In genomic region chr7:77735457-77735856, GRCh38 we compare ENCODE assay signal across 16 cellular contexts.
"Had no signal": no experiment of that assay in that cellular context is flagged by ENCODE, and none has a peak within 500 bp of the region (broad histone marks: within the 10 kb centered on the region; RNA-seq: fewer than 3 reads in every experiment).

No MANE protein-coding gene starts in this region.

- H3K9me3 Mint-ChIP-seq: activated CD4-positive, alpha-beta memory T cell treated with anti-CD3 and anti-CD28 coated beads for 36 hours; dendritic cell treated with granulocyte-macrophage colony-stimulating factor and Interleukin-4, amounts not matched to agents 40 ng/mL and 50 ng/mL, for 4 days; memory B cell; neural progenitor cell; stimulated activated naive CD8-positive, alpha-beta T cell treated with anti-CD3 and anti-CD28 coated beads, Interleukin-15, Interleukin-2, amounts not matched to agents 100 ng/mL and 50 ng/mL, for 24 hours had no signal

- ATAC-seq: esophagus mucosa had no signal

- DNase-seq: activated CD4-positive, alpha-beta memory T cell treated with anti-CD3 and anti-CD28 coated beads for 36 hours; activated CD4-positive, CD25-positive, alpha-beta regulatory T cell treated with anti-CD3 and anti-CD28 coated beads, Interleukin-2, amount 50 U/mL, for 72 hours; activated naive CD4-positive, alpha-beta T cell; central memory CD4-positive, alpha-beta T cell; foreskin fibroblast; glutamatergic neuron; immature natural killer cell; retina; stimulated activated CD4-positive, alpha-beta T cell treated with anti-CD3 and anti-CD28 coated beads, Interleukin-15, amount 100 ng/mL, for 24 hours; stimulated activated CD4-positive, alpha-beta T cell treated with anti-CD3 and anti-CD28 coated beads, Interleukin-4, amount 100 ng/mL, for 24 hours; testis had no signal

- H3K27me3 Mint-ChIP-seq: activated CD4-positive, alpha-beta memory T cell treated with anti-CD3 and anti-CD28 coated beads for 36 hours; dendritic cell treated with granulocyte-macrophage colony-stimulating factor and Interleukin-4, amounts not matched to agents 40 ng/mL and 50 ng/mL, for 4 days; memory B cell; stimulated activated naive CD8-positive, alpha-beta T cell treated with anti-CD3 and anti-CD28 coated beads, Interleukin-15, Interleukin-2, amounts not matched to agents 100 ng/mL and 50 ng/mL, for 24 hours had no signal

- H3K4me3 Mint-ChIP-seq: activated CD4-positive, alpha-beta memory T cell treated with anti-CD3 and anti-CD28 coated beads for 36 hours; dendritic cell treated with granulocyte-macrophage colony-stimulating factor and Interleukin-4, amounts not matched to agents 40 ng/mL and 50 ng/mL, for 4 days; memory B cell; neural progenitor cell; stimulated activated naive CD8-positive, alpha-beta T cell treated with anti-CD3 and anti-CD28 coated beads, Interleukin-15, Interleukin-2, amounts not matched to agents 100 ng/mL and 50 ng/mL, for 24 hours had no signal

- H3K27ac Mint-ChIP-seq: activated CD4-positive, alpha-beta memory T cell treated with anti-CD3 and anti-CD28 coated beads for 36 hours; dendritic cell treated with granulocyte-macrophage colony-stimulating factor and Interleukin-4, amounts not matched to agents 40 ng/mL and 50 ng/mL, for 4 days; memory B cell; neural progenitor cell; stimulated activated naive CD8-positive, alpha-beta T cell treated with anti-CD3 and anti-CD28 coated beads, Interleukin-15, Interleukin-2, amounts not matched to agents 100 ng/mL and 50 ng/mL, for 24 hours had no signal
